Comparison of ENCODE assay signal across 15 cellular contexts in genomic region chr11:59201376-59201775, GRCh38. TPM values are rescaled to one million over a fixed set of nuclear protein-coding genes. Genes with fewer than 3 reads are reported as not detected.
DNase-seq lines count a peak whose midpoint lies in the region; ATAC-seq, FAIRE-seq and TF ChIP-seq lines count a peak whose summit lies in the region.
"Had no signal": no experiment of that assay in that cellular context is flagged by ENCODE, and none has a peak within 500 bp of the region (broad histone marks: within the 10 kb centered on the region; RNA-seq: fewer than 3 reads in every experiment).

No MANE protein-coding gene starts in this region.

- DNase-seq in esophagus squamous epithelium (lab: John Stamatoyannopoulos, UW) (no peak), small intestine (peak; percentile 38), COR-L47 (lab: John Stamatoyannopoulos, UW) (no peak)
- no peak for DNase-seq in activated CD4-positive, alpha-beta T cell treated with anti-CD3 and anti-CD28 coated beads for 4 hours
- DNase-seq: activated CD4-positive, alpha-beta T cell treated with anti-CD3 and anti-CD28 coated beads, Interleukin-2, amount 50 U/mL, for 4 hours; activated naive CD8-positive, alpha-beta T cell treated with anti-CD3 and anti-CD28 coated beads, Interleukin-2, amount 10 ng/mL, durations not matched to agents 7 days and 5 days; MG63; naive thymus-derived CD4-positive, alpha-beta T cell; stimulated activated CD8-positive, alpha-beta memory T cell treated with anti-CD3 and anti-CD28 coated beads, Interleukin-4, amount 100 ng/mL, for 48 hours had no signal

- peaks cover 6% of the 10 kb centered on the region; the same call in 1 of the 2 replicates for H3K27me3 ChIP-seq in OCI-LY3 (ENCODE audit: low read depth, low read length)
- H3K27me3 ChIP-seq in esophagus squamous epithelium = no peaks in the 10 kb centered on the region
- H3K27me3 ChIP-seq in small intestine (ENCODE audit: control insufficient read depth in 2 of 2, insufficient read depth in 2 of 2, low read length in 2 of 2) = no peaks in the 10 kb centered on the region
- H3K27me3 ChIP-seq: MG63 had no signal

- intact Hi-C loops in esophagus squamous epithelium (cut with DNase I) = loop anchor here (10.0 kb wide), 1 partner anchor 47 kb away; no protein-coding TSS in a partner anchor

- H3K27ac ChIP-seq in OCI-LY3 (ENCODE audit: low read length) (no peak overlapping the region), esophagus squamous epithelium (no peak overlapping the region), small intestine (ENCODE audit: low read depth in 1 of 2, low read length in 1 of 2) (no peak overlapping the region)
- H3K27ac ChIP-seq: SK-N-MC had no signal

- H3K4me2 ChIP-seq in OCI-LY3 (ENCODE audit: low read length) = no peak overlapping the region; the same call in 1 of the 2 replicates

- H4K20me1 ChIP-seq in OCI-LY3 (ENCODE audit: insufficient read depth, low read length) = peaks cover 52% of the 10 kb centered on the region

- ATAC-seq in GM19395 (IDR thresholded peaks at IDR 0.05; ENCODE audit: unreplicated experiment) (no peak), HG03280 (IDR thresholded peaks at IDR 0.05; ENCODE audit: unreplicated experiment) (no peak)
- ATAC-seq: naive thymus-derived CD4-positive, alpha-beta T cell had no signal

- TF ChIP-seq CTCF in GM12874 (IDR thresholded peaks at IDR 0.05; ENCODE audit: insufficient read depth, low read depth, low read length) = peak; percentile 46; the same call in 1 of the 2 replicates
- TF ChIP-seq CTCF in OCI-LY3 (IDR thresholded peaks at IDR 0.05; ENCODE audit: low read depth, low read length) = peak; percentile 57
- TF ChIP-seq CTCF in esophagus squamous epithelium (IDR thresholded peaks at IDR 0.05) = peak in 5 of 6 experiments; percentile 11 to 36 (median 23)

- 91 to 100% methylated on average over 1 to 2 of the region's 2 CpGs for WGBS in esophagus squamous epithelium, 2 donors
- WGBS in small intestine, 3 donors = 57 to 74% (median 61%) methylated on average over 2 of the region's 2 CpGs

- H3K4me1 ChIP-seq in OCI-LY3 (ENCODE audit: low read length) = peaks cover 37% of the 10 kb centered on the region
- H3K4me1 ChIP-seq in esophagus squamous epithelium = peaks cover 0 to 16% (median 2%) of the 10 kb centered on the region in 3 donors
- peaks cover 0 to 2% of the 10 kb centered on the region in 2 donors for H3K4me1 ChIP-seq in small intestine (ENCODE audit: control insufficient read depth in 2 of 2, insufficient read depth in 1 of 2, low read depth in 1 of 2, low read length in 1 of 2)
- H3K4me1 ChIP-seq: HAP-1 had no signal

- no peak overlapping the region for H3K4me3 ChIP-seq in OCI-LY3 (ENCODE audit: low read length)
- H3K4me3 ChIP-seq in esophagus squamous epithelium = no peak overlapping the region
- H3K4me3 ChIP-seq in small intestine (ENCODE audit: low read depth in 1 of 2, low read length in 2 of 2) = no peak overlapping the region
- H3K4me3 ChIP-seq: HAP-1, MG63, SK-N-MC had no signal

- FAIRE-seq in small intestine (lab: Jason Lieb, UNC) = no peak

- peaks cover 67% of the 10 kb centered on the region for H3K79me2 ChIP-seq in OCI-LY3 (ENCODE audit: low read length)

- TF ChIP-seq POLR2A in esophagus squamous epithelium (IDR thresholded peaks at IDR 0.05) = no peak

- peaks cover 80% of the 10 kb centered on the region for H3K36me3 ChIP-seq in OCI-LY3 (replicated peaks; ENCODE audit: low read depth, low read length)
- peaks cover 0 to 49% (median 0%) of the 10 kb centered on the region in 3 donors for H3K36me3 ChIP-seq in esophagus squamous epithelium
- peaks cover 2 to 14% of the 10 kb centered on the region in 2 donors for H3K36me3 ChIP-seq in small intestine (ENCODE audit: control insufficient read depth in 2 of 2, insufficient read depth in 2 of 2, low read length in 2 of 2)

- no peak overlapping the region for H2AFZ ChIP-seq in OCI-LY3 (ENCODE audit: low read depth, low read length)

- H3K9me3 ChIP-seq in OCI-LY3 (ENCODE audit: insufficient read depth, low read length) = no peaks in the 10 kb centered on the region
- no peaks in the 10 kb centered on the region for H3K9me3 ChIP-seq in esophagus squamous epithelium
- H3K9me3 ChIP-seq in small intestine (ENCODE audit: control insufficient read depth, low read depth) = no peaks in the 10 kb centered on the region
- H3K9me3 ChIP-seq: HAP-1, MG63 had no signal

- no peak overlapping the region for H3K9ac ChIP-seq in OCI-LY3 (ENCODE audit: low read length)

RNA-seq across cellular contexts. Expression of gene MPEG1, which starts 11.4 kb away (rescaled TPM):
- 10 to 100 TPM in 1 of 4 donors, 1 to 10 TPM in 2, under 1 TPM in 1; 0.04 to 19.5 (median 5.1) TPM for total RNA-seq in esophagus squamous epithelium
- 1 to 10 TPM; 1.8 to 8.8 (median 6.5) TPM for polyA plus RNA-seq in small intestine

RNA-seq across cellular contexts. Expression of gene DTX4, which starts 29.4 kb away (rescaled TPM):
- 1 to 10 TPM; 2.4 to 8.4 (median 4.6) TPM for total RNA-seq in esophagus squamous epithelium
- 10 to 100 TPM; 12.2 to 23.8 (median 21.0) TPM for polyA plus RNA-seq in small intestine

RNA-seq across cellular contexts. Expression of gene FAM111A, which starts 58.7 kb away (rescaled TPM):
- 10 to 100 TPM; 15.0 to 23.3 (median 16.7) TPM for total RNA-seq in esophagus squamous epithelium
- polyA plus RNA-seq in small intestine = 10 to 100 TPM; 16.2 to 19.5 (median 17.9) TPM
